Comparison of ENCODE assay signal across 21 cellular contexts in the genomic region with DNA sequence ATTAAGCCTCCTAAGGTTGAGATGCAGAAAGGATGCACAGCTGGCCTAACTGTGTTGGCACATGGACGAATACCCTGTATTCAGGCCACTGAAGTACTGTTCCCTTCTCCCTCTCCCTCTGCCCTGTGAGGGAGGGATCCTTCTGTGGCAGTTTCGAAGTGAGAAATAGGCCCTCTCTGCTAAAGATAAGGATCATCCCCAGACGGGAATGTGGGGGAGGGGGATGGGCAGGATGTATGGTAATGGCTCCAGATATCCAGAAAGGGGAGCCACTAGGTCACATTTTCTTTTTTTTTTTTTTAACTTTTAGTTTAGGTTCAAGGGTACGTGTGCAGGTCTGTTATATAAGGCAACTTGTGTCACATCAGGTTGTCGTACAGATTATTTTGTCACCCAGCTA.
DNase-seq lines count a peak whose midpoint lies in the region; ATAC-seq, FAIRE-seq and TF ChIP-seq lines count a peak whose summit lies in the region.
"Had no signal": no experiment of that assay in that cellular context is flagged by ENCODE, and none has a peak within 500 bp of the region (broad histone marks: within the 10 kb centered on the region; RNA-seq: fewer than 3 reads in every experiment).

No MANE protein-coding gene starts in this region.

- no peak overlapping the region for H2AFZ ChIP-seq in SK-N-SH (ENCODE audit: low read depth)

- CTCF ChIA-PET in SK-N-SH (lab: Yijun Ruan, JAX) = no interaction called here

- H3K27ac Mint-ChIP-seq in stimulated activated memory B cell treated with anti-CD40 and anti-IgM and Interleukin-4, amounts not matched to agents 10 μg/mL and 1 μg/mL and 100 μg/mL, for 72 hours = no peak overlapping the region
- H3K27ac Mint-ChIP-seq: CD4-positive, CD25-positive, alpha-beta regulatory T cell; IgD-negative memory B cell had no signal

- H3K4me3 ChIP-seq in SK-N-SH (ENCODE audit: low read depth in 2 of 2, low read length in 1 of 2) (no peak overlapping the region), kidney (ENCODE audit: low read length in 2 of 2) (no peak overlapping the region)
- H3K4me3 ChIP-seq: SK-N-MC had no signal

- H3K4me2 ChIP-seq in SK-N-SH = no peak overlapping the region

- no peaks in the 10 kb centered on the region for H3K36me3 ChIP-seq in SK-N-SH (replicated peaks in 1 of 2; ENCODE audit: control insufficient read depth in 1 of 2, insufficient read depth in 2 of 2, low read length in 1 of 2)
- no peaks in the 10 kb centered on the region for H3K36me3 ChIP-seq in kidney (ENCODE audit: control insufficient read depth in 1 of 2, insufficient read depth in 2 of 2, low read length in 2 of 2)

- H3K27ac ChIP-seq in SK-N-SH (ENCODE audit: low read depth in 2 of 2, low read length in 1 of 2) (no peak overlapping the region), kidney (ENCODE audit: low read depth in 2 of 2, low read length in 2 of 2) (no peak overlapping the region)
- H3K27ac ChIP-seq: HL-60, SK-N-MC had no signal

- no peaks in the 10 kb centered on the region for H3K9me3 ChIP-seq in SK-N-SH
- no peaks in the 10 kb centered on the region for H3K9me3 ChIP-seq in kidney (ENCODE audit: control insufficient read depth in 1 of 2, low read length in 2 of 2)
- H3K9me3 ChIP-seq: Caco-2 had no signal

- no peaks in the 10 kb centered on the region for H3K4me1 Mint-ChIP-seq in stimulated activated memory B cell treated with anti-CD40 and anti-IgM and Interleukin-4, amounts not matched to agents 10 μg/mL and 1 μg/mL and 100 μg/mL, for 72 hours
- H3K4me1 Mint-ChIP-seq: CD4-positive, CD25-positive, alpha-beta regulatory T cell had no signal

- FAIRE-seq in kidney (lab: Jason Lieb, UNC) = no peak
- FAIRE-seq: HTR-8/SVneo had no signal

- no peak overlapping the region for H3K4me3 Mint-ChIP-seq in stimulated activated memory B cell treated with anti-CD40 and anti-IgM and Interleukin-4, amounts not matched to agents 10 μg/mL and 1 μg/mL and 100 μg/mL, for 72 hours
- H3K4me3 Mint-ChIP-seq: CD4-positive, CD25-positive, alpha-beta regulatory T cell; IgD-negative memory B cell had no signal

- DNase-seq in EH (ENCODE audit: low read depth) (peak; percentile 6), SK-N-DZ (ENCODE audit: low spot score) (peak; percentile 8), iPS DF 19.7 (ENCODE audit: low read depth, low spot score) (peak; percentile 38), SK-N-SH (no peak), kidney (no peak)
- DNase-seq: Caco-2; CD4-positive, CD25-positive, alpha-beta regulatory T cell; DMS153; NCI-H1417; NCI-H1930; NCI-H2171; NCI-H510A treated with DMSO at 0.1 percent for 48 hours; NCI-H82 had no signal

- no peak for TF ChIP-seq EP300 in SK-N-SH (IDR thresholded peaks at IDR 0.05; ENCODE audit: borderline replicate concordance in 1 of 2, low read depth in 1 of 2, low read length in 1 of 2)

- TF ChIP-seq CTCF in SK-N-SH (IDR thresholded peaks at IDR 0.05) (no peak), kidney (IDR thresholded peaks at IDR 0.05; ENCODE audit: borderline replicate concordance, extremely low read depth, insufficient read depth) (no peak)

- H3K9me2 ChIP-seq in SK-N-SH = no peaks in the 10 kb centered on the region

- intact Hi-C loops in kidney (cut with DNase I) = no loop called here

- no peaks in the 10 kb centered on the region for H4K20me1 ChIP-seq in SK-N-SH (ENCODE audit: insufficient read depth)

- H3F3A ChIP-seq in SK-N-SH (replicated peaks; ENCODE audit: insufficient read depth) = no peaks in the 10 kb centered on the region

- H3K4me1 ChIP-seq in SK-N-SH (ENCODE audit: control insufficient read depth in 1 of 2, insufficient read depth in 2 of 2, low read depth in 1 of 2, low read length in 1 of 2) (peaks cover 0 to 2% of the 10 kb centered on the region in 2 experiments; a peak in 1 of 4 replicates), kidney (ENCODE audit: control insufficient read depth in 1 of 2, insufficient read depth in 1 of 2, low read depth in 1 of 2, low read length in 2 of 2) (no peaks in the 10 kb centered on the region)

- WGBS in SK-N-SH (ENCODE audit: low lambda C conversion rate) = 36% methylated on average over 4 of the region's 5 CpGs

- peaks cover 3% of the 10 kb centered on the region for H3K9me3 Mint-ChIP-seq in stimulated activated memory B cell treated with anti-CD40 and anti-IgM and Interleukin-4, amounts not matched to agents 10 μg/mL and 1 μg/mL and 100 μg/mL, for 72 hours

- no peaks in the 10 kb centered on the region for H3K27me3 Mint-ChIP-seq in stimulated activated memory B cell treated with anti-CD40 and anti-IgM and Interleukin-4, amounts not matched to agents 10 μg/mL and 1 μg/mL and 100 μg/mL, for 72 hours
- H3K27me3 Mint-ChIP-seq: CD4-positive, CD25-positive, alpha-beta regulatory T cell; IgD-negative memory B cell had no signal

- H3K27me3 ChIP-seq in SK-N-SH (ENCODE audit: insufficient read depth) = no peaks in the 10 kb centered on the region

- H3K9ac ChIP-seq in SK-N-SH (no peak overlapping the region), kidney (ENCODE audit: low read length in 2 of 2) (no peak overlapping the region)

- H3K79me2 ChIP-seq in SK-N-SH (ENCODE audit: insufficient read depth) = no peaks in the 10 kb centered on the region

- POLR2A ChIA-PET in SK-N-SH (lab: Yijun Ruan, JAX) = no interaction called here

- ATAC-seq in stimulated activated memory B cell treated with anti-CD40 and anti-IgM and Interleukin-4, amounts not matched to agents 10 μg/mL and 1 μg/mL and 100 μg/mL, for 72 hours = peak; percentile 22
- ATAC-seq in GM18498 (IDR thresholded peaks at IDR 0.05; ENCODE audit: unreplicated experiment) = no peak
- ATAC-seq: HCT116, Panc1 had no signal

- TF ChIP-seq RAD21 in SK-N-SH (IDR thresholded peaks at IDR 0.05; ENCODE audit: low read length) = no peak

- H3K36me3 Mint-ChIP-seq in stimulated activated memory B cell treated with anti-CD40 and anti-IgM and Interleukin-4, amounts not matched to agents 10 μg/mL and 1 μg/mL and 100 μg/mL, for 72 hours = no peaks in the 10 kb centered on the region
- H3K36me3 Mint-ChIP-seq: CD4-positive, CD25-positive, alpha-beta regulatory T cell; IgD-negative memory B cell had no signal

TF ChIP-seq in SK-N-SH, 30 proteins besides CTCF, POLR2A, EP300 and RAD21 (continues in another document):
- TF ChIP-seq RXRA (IDR thresholded peaks at IDR 0.05; ENCODE audit: borderline replicate concordance, low read depth) = no peak
- TF ChIP-seq CHD2 (IDR thresholded peaks at IDR 0.05; ENCODE audit: low read length, partially characterized antibody) = no peak
- no peak for TF ChIP-seq JUND (IDR thresholded peaks at IDR 0.05)
- TF ChIP-seq, protein P1, sequence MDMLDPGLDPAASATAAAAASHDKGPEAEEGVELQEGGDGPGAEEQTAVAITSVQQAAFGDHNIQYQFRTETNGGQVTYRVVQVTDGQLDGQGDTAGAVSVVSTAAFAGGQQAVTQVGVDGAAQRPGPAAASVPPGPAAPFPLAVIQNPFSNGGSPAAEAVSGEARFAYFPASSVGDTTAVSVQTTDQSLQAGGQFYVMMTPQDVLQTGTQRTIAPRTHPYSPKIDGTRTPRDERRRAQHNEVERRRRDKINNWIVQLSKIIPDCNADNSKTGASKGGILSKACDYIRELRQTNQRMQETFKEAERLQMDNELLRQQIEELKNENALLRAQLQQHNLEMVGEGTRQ (IDR thresholded peaks at IDR 0.05; ENCODE audit: borderline replicate concordance, low read depth, low read length) = no peak
- TF ChIP-seq, protein P2, sequence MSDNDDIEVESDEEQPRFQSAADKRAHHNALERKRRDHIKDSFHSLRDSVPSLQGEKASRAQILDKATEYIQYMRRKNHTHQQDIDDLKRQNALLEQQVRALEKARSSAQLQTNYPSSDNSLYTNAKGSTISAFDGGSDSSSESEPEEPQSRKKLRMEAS (IDR thresholded peaks at IDR 0.05; ENCODE audit: low read depth) = no peak
- TF ChIP-seq RFX5 (IDR thresholded peaks at IDR 0.05; ENCODE audit: low read length) = no peak
- no peak for TF ChIP-seq TCF12 (IDR thresholded peaks at IDR 0.05)
- no peak for TF ChIP-seq FOSL2 (IDR thresholded peaks at IDR 0.05; ENCODE audit: borderline replicate concordance, low read depth)
- TF ChIP-seq, protein P3, sequence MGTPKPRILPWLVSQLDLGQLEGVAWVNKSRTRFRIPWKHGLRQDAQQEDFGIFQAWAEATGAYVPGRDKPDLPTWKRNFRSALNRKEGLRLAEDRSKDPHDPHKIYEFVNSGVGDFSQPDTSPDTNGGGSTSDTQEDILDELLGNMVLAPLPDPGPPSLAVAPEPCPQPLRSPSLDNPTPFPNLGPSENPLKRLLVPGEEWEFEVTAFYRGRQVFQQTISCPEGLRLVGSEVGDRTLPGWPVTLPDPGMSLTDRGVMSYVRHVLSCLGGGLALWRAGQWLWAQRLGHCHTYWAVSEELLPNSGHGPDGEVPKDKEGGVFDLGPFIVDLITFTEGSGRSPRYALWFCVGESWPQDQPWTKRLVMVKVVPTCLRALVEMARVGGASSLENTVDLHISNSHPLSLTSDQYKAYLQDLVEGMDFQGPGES (IDR thresholded peaks at IDR 0.05; ENCODE audit: low read depth, low read length) = no peak
- TF ChIP-seq POLR2AphosphoS5 (IDR thresholded peaks at IDR 0.05; ENCODE audit: low read depth, low read length) = no peak
- TF ChIP-seq SMC3 (IDR thresholded peaks at IDR 0.05; ENCODE audit: low read depth, low read length) = no peak
- TF ChIP-seq MEF2A (IDR thresholded peaks at IDR 0.05; ENCODE audit: borderline replicate concordance, low read depth) = no peak
- no peak for TF ChIP-seq RCOR1 (IDR thresholded peaks at IDR 0.05; ENCODE audit: low read length)
- TF ChIP-seq GABPA (IDR thresholded peaks at IDR 0.05; ENCODE audit: low read depth) = no peak

Comparison
In these comparisons a context has a peak if more than half of its experiments do, and no peak if none do; other contexts are left out.
1. DNase-seq: peak in EH (single experiment), SK-N-DZ (single experiment) and iPS DF 19.7 (single experiment); none in SK-N-SH (single experiment) and kidney (single experiment).